ENCODE assay signal across 8 cellular contexts in genomic region chr4:129093173-129093974, GRCh38. TPM values are rescaled to one million over a fixed set of nuclear protein-coding genes. Genes with fewer than 3 reads are reported as not detected.
DNase-seq lines count a peak whose midpoint lies in the region; ATAC-seq and TF ChIP-seq lines count a peak whose summit lies in the region.

SCLT1 (minus strand) TSS chr4:129093539; CDS start chr4:129093103, 436 bp downstream.

- TF ChIP-seq RAD21 in IMR-90 (IDR thresholded peaks at IDR 0.05; ENCODE audit: low read length) = no peak

- peak within 1 kb of the TSS; percentile 88 for H3K4me2 ChIP-seq in IMR-90 (ENCODE audit: low read depth, low read length)

- H3K27me3 ChIP-seq in IMR-90 (ENCODE audit: control insufficient read depth, insufficient read depth, low read length) = no peaks in the 10 kb centered on the region
- H3K27me3 ChIP-seq in mononuclear cell (ENCODE audit: insufficient read depth, low read length) = no peaks in the 10 kb centered on the region

- peak within 1 kb of the TSS; percentile 66 for H2BK120ac ChIP-seq in IMR-90 (ENCODE audit: low read depth, low read length)

- peak within 1 kb of the TSS; percentile 70 for H3K23ac ChIP-seq in IMR-90 (ENCODE audit: low read depth, low read length)

- peak within 1 kb of the TSS; percentile 77; the same call in 1 of the 2 replicates for H3K56ac ChIP-seq in IMR-90 (ENCODE audit: extremely low read depth, insufficient read depth, low read length)

- peak within 1 kb of the TSS in 1 of 2 experiments; percentile 56; a peak in 1 of 4 replicates for H4K8ac ChIP-seq in IMR-90 (ENCODE audit: low read depth in 2 of 2, low read length in 2 of 2)

- in situ Hi-C loops in IMR-90 (cut with MboI; ENCODE audit: low sequenced_read_pairs) = loop anchor here (10.0 kb wide), 1 partner anchor 219 kb away; no protein-coding TSS in a partner anchor

- TF ChIP-seq CTCF in IMR-90 (conservative IDR thresholded peaks at IDR 0.05; ENCODE audit: low read depth, low read length) (no peak), epithelial cell of esophagus (IDR thresholded peaks at IDR 0.05; ENCODE audit: insufficient read depth, low read depth, low read length, missing control alignments) (no peak)

- H4K91ac ChIP-seq in IMR-90 (ENCODE audit: insufficient read depth, low read depth, low read length) = peak within 1 kb of the TSS; percentile 61

- no peaks in the 10 kb centered on the region for H4K20me1 ChIP-seq in IMR-90 (ENCODE audit: insufficient read depth, low read length)

- H3K4me3 ChIP-seq in IMR-90 (ENCODE audit: insufficient read depth, low read depth, low read length) (peak within 1 kb of the TSS; percentile 87), epithelial cell of esophagus (ENCODE audit: low read length) (peak within 1 kb of the TSS; percentile 89), mononuclear cell (ENCODE audit: low read length) (peak within 1 kb of the TSS; percentile 83)

- POLR2A ChIA-PET in IMR-90 (lab: Charles Lee; ENCODE audit: unreplicated experiment) = no interaction called here

- peak within 1 kb of the TSS; percentile 91 for H2AFZ ChIP-seq in IMR-90 (replicated peaks; ENCODE audit: low read length, poor library complexity)

- no peak within 1 kb of the TSS for H2AK9ac ChIP-seq in IMR-90 (replicated peaks; ENCODE audit: low read depth, low read length, poor library complexity)

- no peak within 1 kb of the TSS for H2BK20ac ChIP-seq in IMR-90 (ENCODE audit: low read depth, low read length)

- H2BK5ac ChIP-seq in IMR-90 (ENCODE audit: low read depth, low read length, poor library complexity, severe bottlenecking) = peak within 1 kb of the TSS; percentile 68

- peak within 1 kb of the TSS; percentile 50 for H3K14ac ChIP-seq in IMR-90 (replicated peaks; ENCODE audit: low read depth, low read length)

- H3K9me1 ChIP-seq in IMR-90 (ENCODE audit: insufficient read depth, low read length) = no peaks in the 10 kb centered on the region

- peak within 1 kb of the TSS; percentile 43 for H3K4ac ChIP-seq in IMR-90 (ENCODE audit: low read depth, low read length)

- peak; percentile 99 for DNase-seq in DMS 273 (lab: John Stamatoyannopoulos, UW; ENCODE audit: unreplicated experiment)
- peak; percentile 99 for DNase-seq in IMR-90
- DNase-seq in OCI-M1 (lab: John Stamatoyannopoulos, UW) = peak; percentile 99
- peak; percentile 96 for DNase-seq in activated T-cell treated with anti-CD3 and anti-CD28 coated beads for 24 hours (ENCODE audit: low read depth)
- peak; percentile 99 for DNase-seq in epithelial cell of esophagus (ENCODE audit: low read depth)
- DNase-seq in stimulated activated CD8-positive, alpha-beta memory T cell treated with anti-CD3 and anti-CD28 coated beads, Interleukin-4, amount 100 ng/mL, for 1 hour (ENCODE audit: low read depth in 2 of 2, low spot score in 1 of 2) = peak; percentile 91 to 95

- H3K9ac ChIP-seq in IMR-90 (ENCODE audit: low read depth, low read length) = peak within 1 kb of the TSS; percentile 77

- peaks cover 16% of the 10 kb centered on the region in 2 experiments; a peak in 3 of 4 replicates for H3K79me1 ChIP-seq in IMR-90 (ENCODE audit: low read depth in 1 of 2, low read length in 2 of 2)

- dilution Hi-C loops in IMR-90 (cut with HindIII; ENCODE audit: low sequenced_read_pairs, unreplicated experiment) = no loop called here

- H3K27ac ChIP-seq in IMR-90 (ENCODE audit: insufficient read depth, low read length) = peak within 1 kb of the TSS; percentile 86

- no peak within 1 kb of the TSS for H2BK15ac ChIP-seq in IMR-90 (ENCODE audit: low read depth, low read length)

- H3K18ac ChIP-seq in IMR-90 (ENCODE audit: low read depth, low read length) = peak within 1 kb of the TSS; percentile 41

- CTCF ChIA-PET in IMR-90 (lab: Yijun Ruan, JAX) = interaction anchor here (1.3 kb wide), 1 partner anchor 17 kb away, joined by 4 read pairs; no protein-coding TSS in a partner anchor

- BruUV-seq in IMR-90 (replicated peaks; lab: Mats Ljungman, UMichigan) = TSS peak; percentile 80

- H3K9me3 ChIP-seq in IMR-90 (ENCODE audit: control insufficient read depth, insufficient read depth, low read length) (no peaks in the 10 kb centered on the region), mononuclear cell (ENCODE audit: low read depth, low read length) (no peaks in the 10 kb centered on the region)

- H3K36me3 ChIP-seq in IMR-90 (ENCODE audit: control insufficient read depth, insufficient read depth, low read length) = no peaks in the 10 kb centered on the region

- ATAC-seq in GM21528 (IDR thresholded peaks at IDR 0.05; ENCODE audit: low FRiP score, unreplicated experiment) (peak; percentile 96), IMR-90 (ENCODE audit: low read depth) (peak; percentile 96)

- H3K4me1 ChIP-seq in IMR-90 (ENCODE audit: control insufficient read depth, insufficient read depth, low read length) (no peaks in the 10 kb centered on the region), mononuclear cell (ENCODE audit: insufficient read depth, low read length) (peaks cover 30% of the 10 kb centered on the region)

- intact Hi-C loops in IMR-90 (cut with micrococcal nuclease) = loop anchor here (1.0 to 10.0 kb wide), 6 partner anchors 221 to 899 kb away; partner anchors contain the start of gene PGRMC2

- WGBS in IMR-90 (ENCODE audit: extremely low coverage in 2 of 2, insufficient read length in 1 of 2), 2 experiments = 1% methylated on average over 34 of the region's 60 CpGs; no CpG with 5 or more reads in 1 of the 2 experiments

- H4K5ac ChIP-seq in IMR-90 (ENCODE audit: low read depth, low read length) = no peak within 1 kb of the TSS

- no peak within 1 kb of the TSS for H2AK5ac ChIP-seq in IMR-90 (ENCODE audit: low read depth, low read length)

- peak; percentile 93 for TF ChIP-seq POLR2A in IMR-90 (IDR thresholded peaks at IDR 0.05; ENCODE audit: low read depth, low read length)

TF ChIP-seq in IMR-90, 13 proteins besides CTCF, POLR2A, EP300 and RAD21:
- no peak for TF ChIP-seq BHLHE40 (IDR thresholded peaks at IDR 0.05; ENCODE audit: low read depth, low read length)
- TF ChIP-seq ELK1 (IDR thresholded peaks at IDR 0.05; ENCODE audit: borderline replicate concordance, low read depth, low read length) = no peak
- TF ChIP-seq MXI1 (IDR thresholded peaks at IDR 0.05; ENCODE audit: borderline replicate concordance, low read depth, low read length) = peak; percentile 65; the same call in 1 of the 2 replicates
- no peak for TF ChIP-seq USF2 (IDR thresholded peaks at IDR 0.05; ENCODE audit: low read depth, low read length)
- TF ChIP-seq CEBPB (IDR thresholded peaks at IDR 0.05; ENCODE audit: low read depth, low read length) = peak; percentile 100

RNA-seq across cellular contexts. Expression of gene SCLT1, which starts in this region (rescaled TPM):
- 7.7 and 15.3 TPM in 2 replicates for total RNA-seq in IMR-90 (2012; rRNA removed)
- 4.4 and 4.9 TPM in 2 replicates for polyA plus RNA-seq in IMR-90 (2012; rRNA removed)
- 1.1 and 1.5 TPM in 2 replicates for polyA plus RNA-seq in IMR-90 (2012; cell fraction: cytosol; rRNA removed)
- 1.4 and 3.8 TPM in 2 replicates for polyA plus RNA-seq in IMR-90 (2012; cell fraction: nucleus; rRNA removed; ENCODE audit: low replicate concordance)
- 48.4 TPM for total RNA-seq in mononuclear cell

Comparison
In these comparisons a context has a peak if more than half of its experiments do, and no peak if none do; other contexts are left out.
1. Peak in every context shown above with its lines: DNase-seq, ATAC-seq, H3K4me3 ChIP-seq and H3K27ac ChIP-seq.